In genomic region chr11:61752925-61753551, GRCh38 we compare ENCODE assay signal across 9 cellular contexts. TPM values are rescaled to one million over a fixed set of nuclear protein-coding genes. Genes with fewer than 3 reads are reported as not detected.
DNase-seq lines count a peak whose midpoint lies in the region; ATAC-seq, FAIRE-seq and TF ChIP-seq lines count a peak whose summit lies in the region.
"Had no signal": no experiment of that assay in that cellular context is flagged by ENCODE, and none has a peak within 500 bp of the region (broad histone marks: within the 10 kb centered on the region; RNA-seq: fewer than 3 reads in every experiment).

No MANE protein-coding gene starts in this region.

- H3K4me3 Mint-ChIP-seq in activated CD8-positive, alpha-beta T cell treated with anti-CD3 and anti-CD28 coated beads for 36 hours: peak overlapping the region; percentile 52

- WGBS in small intestine, 3 donors: 9 to 26% (median 18%) methylated on average over 14 to 17 of the region's 17 CpGs

- no peak for ATAC-seq in activated CD8-positive, alpha-beta T cell treated with anti-CD3 and anti-CD28 coated beads for 36 hours

- POLR2A ChIA-PET in activated CD8-positive, alpha-beta T cell treated with anti-CD3 and anti-CD28 coated beads for 36 hours (lab: Charles Lee): interaction anchor here (0.9 kb wide), 1 partner anchor 22 kb away, joined by 3 read pairs; no protein-coding TSS in a partner anchor

- intact Hi-C loops in activated CD8-positive, alpha-beta T cell treated with anti-CD3 and anti-CD28 coated beads for 36 hours (cut with micrococcal nuclease): no loop called here

- no peak for TF ChIP-seq CTCF in activated CD8-positive, alpha-beta T cell treated with anti-CD3 and anti-CD28 coated beads for 36 hours (IDR thresholded peaks at IDR 0.05)

- no peak for FAIRE-seq in small intestine (lab: Jason Lieb, UNC)

- H3K4me3 ChIP-seq in HAP-1 (peak overlapping the region; percentile 43), iPS-11a (ENCODE audit: low read depth, low read length) (peak overlapping the region; percentile 45), small intestine (ENCODE audit: low read depth in 1 of 2, low read length in 2 of 2) (peak overlapping the region; percentile 48 to 87)

- no peaks in the 10 kb centered on the region for H3K9me3 ChIP-seq in HAP-1
- no peaks in the 10 kb centered on the region for H3K9me3 ChIP-seq in small intestine (ENCODE audit: control insufficient read depth, low read depth)
- H3K9me3 ChIP-seq: gastrocnemius medialis had no signal

- peaks cover 3% of the 10 kb centered on the region for H3K4me1 ChIP-seq in HAP-1
- peaks cover 3 to 6% of the 10 kb centered on the region in 2 donors for H3K4me1 ChIP-seq in small intestine (ENCODE audit: control insufficient read depth in 2 of 2, insufficient read depth in 1 of 2, low read depth in 1 of 2, low read length in 1 of 2)
- H3K4me1 ChIP-seq: gastrocnemius medialis had no signal

- H3K27me3 ChIP-seq in HAP-1 (ENCODE audit: low read depth) (no peaks in the 10 kb centered on the region), small intestine (ENCODE audit: control insufficient read depth in 2 of 2, insufficient read depth in 2 of 2, low read length in 2 of 2) (no peaks in the 10 kb centered on the region)

- peak overlapping the region; percentile 57 to 95 for H3K27ac ChIP-seq in small intestine (ENCODE audit: low read depth in 1 of 2, low read length in 1 of 2)
- H3K27ac ChIP-seq: gastrocnemius medialis had no signal

- peaks cover 32% of the 10 kb centered on the region for H3K27me3 Mint-ChIP-seq in activated CD8-positive, alpha-beta T cell treated with anti-CD3 and anti-CD28 coated beads for 36 hours

- no peak overlapping the region for H3K27ac Mint-ChIP-seq in activated CD8-positive, alpha-beta T cell treated with anti-CD3 and anti-CD28 coated beads for 36 hours

- H3K36me3 Mint-ChIP-seq in activated CD8-positive, alpha-beta T cell treated with anti-CD3 and anti-CD28 coated beads for 36 hours (ENCODE audit: low read depth): no peaks in the 10 kb centered on the region

- CTCF ChIA-PET in activated CD8-positive, alpha-beta T cell treated with anti-CD3 and anti-CD28 coated beads for 36 hours (lab: Charles Lee): interaction anchor here (0.6 to 1.3 kb wide), 7 partner anchors 9 to 87 kb away, joined by 3 to 4 read pairs (median 3); no protein-coding TSS in a partner anchor

- H3K36me3 ChIP-seq in HAP-1 (replicated peaks): no peaks in the 10 kb centered on the region
- H3K36me3 ChIP-seq in small intestine (ENCODE audit: control insufficient read depth in 2 of 2, insufficient read depth in 2 of 2, low read length in 2 of 2): no peaks in the 10 kb centered on the region
- H3K36me3 ChIP-seq: gastrocnemius medialis had no signal

- no peaks in the 10 kb centered on the region for H3K9me3 Mint-ChIP-seq in activated CD8-positive, alpha-beta T cell treated with anti-CD3 and anti-CD28 coated beads for 36 hours

- DNase-seq in HAP-1 (ENCODE audit: low spot score in 2 of 2) (no peak), small intestine (no peak), UCSD-AML1 (lab: John Stamatoyannopoulos, UW; ENCODE audit: unreplicated experiment) (no peak), mucosa of gallbladder (ENCODE audit: low spot score) (no peak), NCI-H1930 (lab: John Stamatoyannopoulos, UW) (no peak)
- no peak for DNase-seq in activated CD8-positive, alpha-beta T cell treated with anti-CD3 and anti-CD28 coated beads for 36 hours
- no peak for DNase-seq in activated CD4-positive, CD25-positive, alpha-beta regulatory T cell treated with anti-CD3 and anti-CD28 coated beads, Interleukin-2, amount 50 U/mL, for 72 hours
- DNase-seq: gastrocnemius medialis had no signal

- peaks cover 21% of the 10 kb centered on the region for H3K4me1 Mint-ChIP-seq in activated CD8-positive, alpha-beta T cell treated with anti-CD3 and anti-CD28 coated beads for 36 hours (ENCODE audit: low read depth)

- in situ Hi-C loops in HAP-1 (cut with MboI; ENCODE audit: low sequenced_read_pairs): no loop called here

RNA-seq across cellular contexts. Expression of gene MYRF, which starts 0.6 kb away (rescaled TPM):
- 1 to 10 TPM in 1 of 2 experiments, under 1 TPM in 1; 0.97 to 1.6 TPM for total RNA-seq in activated CD8-positive, alpha-beta T cell treated with anti-CD3 and anti-CD28 coated beads for 36 hours
- polyA plus RNA-seq in small intestine: 10 to 100 TPM; 19.9 to 23.0 (median 21.7) TPM
- 320 TPM for total RNA-seq in mucosa of gallbladder

RNA-seq across cellular contexts. Expression of gene TMEM258, which starts 39.4 kb away (rescaled TPM):
- total RNA-seq in activated CD8-positive, alpha-beta T cell treated with anti-CD3 and anti-CD28 coated beads for 36 hours: 100 to 1,000 TPM; 162 to 170 TPM
- polyA plus RNA-seq in small intestine: 100 to 1,000 TPM; 116 to 211 (median 174) TPM
- 116 TPM for total RNA-seq in mucosa of gallbladder

RNA-seq across cellular contexts. Expression of gene FEN1, which starts 39.7 kb away (rescaled TPM):
- total RNA-seq in activated CD8-positive, alpha-beta T cell treated with anti-CD3 and anti-CD28 coated beads for 36 hours: 100 to 1,000 TPM; 109 to 114 TPM
- polyA plus RNA-seq in small intestine: 10 to 100 TPM in 1 of 3 donors, 1 to 10 TPM in 2; 5.8 to 32.1 (median 7.8) TPM
- total RNA-seq in mucosa of gallbladder: 7.7 TPM

Comparison
In these comparisons a context has a peak if more than half of its experiments do, and no peak if none do; other contexts are left out.
1. RNA of gene MYRF, which starts 0.6 kb away (total RNA-seq): 320 TPM in mucosa of gallbladder (single experiment); 0.97 to 1.6 TPM in activated CD8-positive, alpha-beta T cell treated with anti-CD3 and anti-CD28 coated beads for 36 hours; every median in the first group is over 100 times any median in the second.
2. RNA of gene FEN1, which starts 39.7 kb away (total RNA-seq): 109 to 114 TPM in activated CD8-positive, alpha-beta T cell treated with anti-CD3 and anti-CD28 coated beads for 36 hours; 7.7 TPM in mucosa of gallbladder (single experiment); every median in the first group is over 10 times any median in the second.
3. Peak in every context shown above with its lines, with median percentiles within 50 percentile points of each other: H3K4me3 ChIP-seq.